In genomic region chr2:158823838-158824237, GRCh38 we compare ENCODE assay signal across 28 cellular contexts. TPM values are rescaled to one million over a fixed set of nuclear protein-coding genes. Genes with fewer than 3 reads are reported as not detected.
"Had no signal": no experiment of that assay in that cellular context is flagged by ENCODE, and none has a peak within 500 bp of the region (broad histone marks: within the 10 kb centered on the region; RNA-seq: fewer than 3 reads in every experiment).

No MANE protein-coding gene starts in this region.

- DNase-seq: dermis blood vessel endothelial cell; dorsolateral prefrontal cortex; effector CD4-positive, alpha-beta T cell; effector memory CD8-positive, alpha-beta T cell; endodermal cell; erythroblast; esophagus squamous epithelium; foreskin fibroblast; foreskin melanocyte; gastrocnemius medialis; glutamatergic neuron; head of caudate nucleus; heart right ventricle; hippocampal formation; left cardiac atrium; left ventricle myocardium inferior; lower lobe of right lung; mesenchymal stem cell had no signal

- H3K4me1 ChIP-seq: gastrocnemius medialis had no signal

- H3K27ac Mint-ChIP-seq: effector memory CD8-positive, alpha-beta T cell; endodermal cell; mesothelial cell of epicardium had no signal

- H3K36me3 ChIP-seq: esophagus squamous epithelium, gastrocnemius medialis, heart right ventricle, left ventricle myocardium inferior, lower lobe of right lung had no signal

- H3K36me3 Mint-ChIP-seq: mesothelial cell of epicardium had no signal

- H3K4me3 Mint-ChIP-seq: effector memory CD8-positive, alpha-beta T cell; endodermal cell; mesothelial cell of epicardium had no signal

- H3K4me3 ChIP-seq: coronary artery, dorsolateral prefrontal cortex, esophagus squamous epithelium, gastrocnemius medialis, heart right ventricle, left ventricle myocardium inferior, lower lobe of right lung had no signal

- H3K9me3 ChIP-seq: esophagus squamous epithelium, gastrocnemius medialis, heart right ventricle, left ventricle myocardium inferior, lower lobe of right lung had no signal

- H3K27ac ChIP-seq: coronary artery, dorsolateral prefrontal cortex, epithelial cell of prostate, esophagus squamous epithelium, gastrocnemius medialis, heart right ventricle, left ventricle myocardium inferior, lower lobe of right lung had no signal

- H3K9me3 Mint-ChIP-seq: effector memory CD8-positive, alpha-beta T cell; endodermal cell; mesothelial cell of epicardium had no signal

- ATAC-seq: effector memory CD8-positive, alpha-beta T cell; esophagus mucosa; gastrocnemius medialis; heart right ventricle; left cardiac atrium; lower lobe of right lung had no signal

- H3K27me3 ChIP-seq: dorsolateral prefrontal cortex, esophagus squamous epithelium, gastrocnemius medialis, heart right ventricle had no signal

RNA-seq across cellular contexts. Expression of gene DAPL1, which starts 28.7 kb away (rescaled TPM):
- total RNA-seq: dermis blood vessel endothelial cell, endodermal cell, gastrocnemius medialis, glomerular endothelial cell, heart right ventricle, kidney epithelial cell, left cardiac atrium, left ventricle myocardium inferior, lower lobe of right lung, lung microvascular endothelial cell, mesenteric fat pad, mesothelial cell of epicardium, mononuclear cell, mucosa of gallbladder had no signal
